In the genomic region with DNA sequence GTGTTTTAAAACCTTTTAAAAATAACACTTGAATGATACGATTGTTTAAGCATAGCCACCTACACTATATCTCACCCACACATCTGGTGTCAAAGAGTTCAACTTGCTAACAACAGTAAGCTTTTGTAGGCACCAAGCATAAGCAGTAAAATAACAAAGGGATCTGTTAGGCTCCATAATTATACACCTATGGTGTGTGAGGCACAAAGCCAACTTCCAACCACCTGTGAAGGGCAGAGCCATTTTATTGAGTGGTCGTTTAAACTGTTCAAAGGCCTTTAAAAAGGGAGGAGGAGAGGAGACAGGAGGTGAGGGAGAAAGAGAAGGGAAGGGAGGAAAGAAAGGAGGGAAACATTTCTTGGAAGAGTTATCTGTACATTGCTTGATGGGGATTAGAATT, we compare ENCODE assay signal across 15 cellular contexts. TPM values are rescaled to one million over a fixed set of nuclear protein-coding genes. Genes with fewer than 3 reads are reported as not detected.
DNase-seq lines count a peak whose midpoint lies in the region; ATAC-seq and TF ChIP-seq lines count a peak whose summit lies in the region.
"Had no signal": no experiment of that assay in that cellular context is flagged by ENCODE, and none has a peak within 500 bp of the region (broad histone marks: within the 10 kb centered on the region; RNA-seq: fewer than 3 reads in every experiment).

No MANE protein-coding gene starts in this region.

- H3K27me3 Mint-ChIP-seq in activated T-helper 17 cell treated with anti-CD3 and anti-CD28 coated beads, Interleukin-2, amount 50 U/mL, for 72 hours = no peaks in the 10 kb centered on the region
- H3K27me3 Mint-ChIP-seq in nephron (ENCODE audit: low read depth) = no peaks in the 10 kb centered on the region

- DNase-seq in DMS153 treated with DMSO at 0.1 percent for 48 hours (lab: John Stamatoyannopoulos, UW; ENCODE audit: unreplicated experiment) (peak; percentile 90), NCI-H146 (lab: John Stamatoyannopoulos, UW) (peak; percentile 91), coronary artery (ENCODE audit: low spot score) (no peak), T-helper 9 cell (no peak)
- DNase-seq: amniotic stem cell; Caco-2; effector CD4-positive, alpha-beta T cell; foreskin keratinocyte; KBM-7; kidney glomerular epithelial cell had no signal

- no peaks in the 10 kb centered on the region for H3K9me3 Mint-ChIP-seq in activated T-helper 17 cell treated with anti-CD3 and anti-CD28 coated beads, Interleukin-2, amount 50 U/mL, for 72 hours
- no peaks in the 10 kb centered on the region for H3K9me3 Mint-ChIP-seq in nephron

- no peaks in the 10 kb centered on the region for H3K4me1 Mint-ChIP-seq in activated T-helper 17 cell treated with anti-CD3 and anti-CD28 coated beads, Interleukin-2, amount 50 U/mL, for 72 hours
- peaks cover 9% of the 10 kb centered on the region for H3K4me1 Mint-ChIP-seq in nephron

- H3K27ac Mint-ChIP-seq in activated T-helper 17 cell treated with anti-CD3 and anti-CD28 coated beads, Interleukin-2, amount 50 U/mL, for 72 hours = peak overlapping the region; percentile 84
- peak overlapping the region in 2 of 3 experiments; percentile 30 to 49 for H3K27ac Mint-ChIP-seq in nephron

- TF ChIP-seq CTCF in nephron (IDR thresholded peaks at IDR 0.05; ENCODE audit: unreplicated experiment in 3 of 3) = no peak
- no peak for TF ChIP-seq CTCF in coronary artery (IDR thresholded peaks at IDR 0.05)

- peaks cover 86% of the 10 kb centered on the region for H3K36me3 Mint-ChIP-seq in activated T-helper 17 cell treated with anti-CD3 and anti-CD28 coated beads, Interleukin-2, amount 50 U/mL, for 72 hours (ENCODE audit: low read depth)
- H3K36me3 Mint-ChIP-seq in nephron (ENCODE audit: low read depth) = peaks cover 4% of the 10 kb centered on the region

- no peak overlapping the region for H3K27ac ChIP-seq in coronary artery
- H3K27ac ChIP-seq: foreskin keratinocyte, neutrophil had no signal

- no peak for ATAC-seq in activated T-helper 17 cell treated with anti-CD3 and anti-CD28 coated beads, Interleukin-2, amount 50 U/mL, for 72 hours (replicated peaks)
- no peak for ATAC-seq in GM21737 (IDR thresholded peaks at IDR 0.05; ENCODE audit: unreplicated experiment)
- ATAC-seq: foreskin keratinocyte had no signal

- no peak overlapping the region for H3K4me3 Mint-ChIP-seq in activated T-helper 17 cell treated with anti-CD3 and anti-CD28 coated beads, Interleukin-2, amount 50 U/mL, for 72 hours
- H3K4me3 Mint-ChIP-seq in nephron = no peak overlapping the region

- H3K4me3 ChIP-seq in coronary artery = no peak overlapping the region
- H3K4me3 ChIP-seq: skin epidermis had no signal

RNA-seq across cellular contexts. Expression of a gene that starts 27.9 kb away (rescaled TPM):
- total RNA-seq in activated T-helper 17 cell treated with anti-CD3 and anti-CD28 coated beads, Interleukin-2, amount 50 U/mL, for 72 hours = 10 to 100 TPM; 10.6 to 16.5 TPM

Comparison
In these comparisons a context has a peak if more than half of its experiments do, and no peak if none do; other contexts are left out.
1. DNase-seq: peak in DMS153 treated with DMSO at 0.1 percent for 48 hours (single experiment) and NCI-H146 (single experiment); none in coronary artery (single experiment) and T-helper 9 cell (single experiment).